In the genomic region with DNA sequence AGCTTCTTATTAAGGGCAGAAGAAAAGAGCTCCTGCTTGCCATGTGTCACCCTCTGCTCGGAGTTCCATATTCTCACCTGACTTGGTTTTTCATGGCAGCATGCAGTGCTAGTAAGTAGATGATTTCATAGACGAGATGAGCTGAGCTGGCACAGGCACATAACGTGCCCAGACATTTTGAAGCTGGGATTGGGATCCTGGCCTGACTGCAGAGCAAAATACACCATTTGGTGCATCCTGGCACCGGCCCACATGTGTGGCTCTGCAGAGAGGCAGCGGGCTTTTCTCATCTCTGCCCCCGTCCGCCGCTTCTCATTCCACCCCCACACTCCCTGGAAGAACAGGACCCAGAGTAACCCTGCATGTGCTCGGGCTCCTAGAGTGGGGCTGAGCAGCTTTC, we compare ENCODE assay signal across 21 cellular contexts. TPM values are rescaled to one million over a fixed set of nuclear protein-coding genes. Genes with fewer than 3 reads are reported as not detected.
A peak's percentile ranks its signal among the peaks of the same experiment; 100 is the strongest.
DNase-seq lines count a peak whose midpoint lies in the region; ATAC-seq and TF ChIP-seq lines count a peak whose summit lies in the region.
"Had no signal": no experiment of that assay in that cellular context is flagged by ENCODE, and none has a peak within 500 bp of the region (broad histone marks: within the 10 kb centered on the region; RNA-seq: fewer than 3 reads in every experiment).

No MANE protein-coding gene starts in this region.

- TF ChIP-seq EP300 in gastroesophageal sphincter (IDR thresholded peaks at IDR 0.05) = no peak

- CTCF ChIA-PET in A673 (lab: Charles Lee) = no interaction called here

- no peaks in the 10 kb centered on the region for H3K27me3 ChIP-seq in left ventricle myocardium inferior (ENCODE audit: low read depth)
- no peaks in the 10 kb centered on the region for H3K27me3 ChIP-seq in adrenal gland
- H3K27me3 ChIP-seq in right atrium auricular region = no peaks in the 10 kb centered on the region
- no peaks in the 10 kb centered on the region for H3K27me3 ChIP-seq in thymus (ENCODE audit: control insufficient read depth, insufficient read depth)
- no peaks in the 10 kb centered on the region for H3K27me3 ChIP-seq in gastroesophageal sphincter
- no peaks in the 10 kb centered on the region for H3K27me3 ChIP-seq in A673 (replicated peaks; ENCODE audit: insufficient read depth, low read depth, low read length, poor library complexity)

- WGBS in adrenal gland, 4 donors = 42 to 50% (median 47%) methylated on average over 3 to 9 of the region's 9 CpGs
- WGBS in thymus = 93% methylated on average over 9 of the region's 9 CpGs
- WGBS in gastroesophageal sphincter (ENCODE audit: low coverage in 1 of 2), 2 donors = 65 to 72% methylated on average over 5 to 8 of the region's 9 CpGs

- H3K9me3 ChIP-seq in left ventricle myocardium inferior (replicated peaks) (no peaks in the 10 kb centered on the region), adrenal gland (replicated peaks in 1 of 3) (no peaks in the 10 kb centered on the region), right atrium auricular region (no peaks in the 10 kb centered on the region), thymus (ENCODE audit: control insufficient read depth) (no peaks in the 10 kb centered on the region), gastroesophageal sphincter (no peaks in the 10 kb centered on the region), A673 (ENCODE audit: low read depth, low read length, poor library complexity, severe bottlenecking) (no peaks in the 10 kb centered on the region)

- DNase-seq in left ventricle myocardium inferior (no peak), Right ventricle myocardium superior (no peak), adrenal gland (no peak), right atrium auricular region (ENCODE audit: low spot score) (no peak), SW480 (ENCODE audit: low spot score) (no peak), A673 (ENCODE audit: low spot score) (no peak)
- DNase-seq: activated CD4-positive, CD25-positive, alpha-beta regulatory T cell treated with anti-CD3 and anti-CD28 coated beads, Interleukin-2, amount 50 U/mL, for 72 hours; activated gamma-delta T cell; hippocampal formation; NCI-H1436; NCI-H2227 treated with DMSO at 0.1 percent for 48 hours; stimulated activated CD4-positive, alpha-beta T cell treated with anti-CD3 and anti-CD28 coated beads, Interleukin-4, amount 100 ng/mL, for 24 hours had no signal

- H3K4me1 ChIP-seq in left ventricle myocardium inferior = peaks cover 59% of the 10 kb centered on the region
- H3K4me1 ChIP-seq in adrenal gland (replicated peaks in 1 of 2) = peaks cover 0 to 32% of the 10 kb centered on the region in 2 donors
- peaks cover 0 to 40% of the 10 kb centered on the region in 2 donors for H3K4me1 ChIP-seq in right atrium auricular region
- H3K4me1 ChIP-seq in thymus (ENCODE audit: control insufficient read depth, insufficient read depth, low read length) = peaks cover 9% of the 10 kb centered on the region
- peaks cover 0 to 33% (median 12%) of the 10 kb centered on the region in 3 donors for H3K4me1 ChIP-seq in gastroesophageal sphincter
- H3K4me1 ChIP-seq in A673 (ENCODE audit: insufficient read depth, low read length, poor library complexity, severe bottlenecking) = peaks cover 7% of the 10 kb centered on the region

- peak overlapping the region; percentile 92 for H3K27ac ChIP-seq in left ventricle myocardium inferior (replicated peaks)
- H3K27ac ChIP-seq in adrenal gland = peak overlapping the region in 3 of 5 donors; percentile 1 to 62 (median 44)
- H3K27ac ChIP-seq in right atrium auricular region = peak overlapping the region; percentile 71 to 91
- H3K27ac ChIP-seq in thymus (ENCODE audit: low read depth) = peak overlapping the region; percentile 15
- no peak overlapping the region for H3K27ac ChIP-seq in gastroesophageal sphincter
- no peak overlapping the region for H3K27ac ChIP-seq in A673 (ENCODE audit: low read depth, low read length, poor library complexity, severe bottlenecking)

- H3K36me3 ChIP-seq in left ventricle myocardium inferior = peaks cover 61% of the 10 kb centered on the region
- H3K36me3 ChIP-seq in adrenal gland (replicated peaks in 1 of 2) = peaks cover 0 to 13% of the 10 kb centered on the region in 2 donors
- peaks cover 14% of the 10 kb centered on the region for H3K36me3 ChIP-seq in right atrium auricular region
- H3K36me3 ChIP-seq in thymus (ENCODE audit: control insufficient read depth, insufficient read depth) = peaks cover 43% of the 10 kb centered on the region
- peaks cover 0 to 92% of the 10 kb centered on the region in 2 donors for H3K36me3 ChIP-seq in gastroesophageal sphincter
- H3K36me3 ChIP-seq in A673 (ENCODE audit: insufficient read depth, low read length, poor library complexity, severe bottlenecking) = peaks cover 17% of the 10 kb centered on the region

- TF ChIP-seq POLR2A in adrenal gland (IDR thresholded peaks at IDR 0.05) = no peak
- no peak for TF ChIP-seq POLR2A in gastroesophageal sphincter (IDR thresholded peaks at IDR 0.05)

- no peak for TF ChIP-seq CTCF in left ventricle myocardium inferior (IDR thresholded peaks at IDR 0.05; ENCODE audit: borderline replicate concordance)
- no peak for TF ChIP-seq CTCF in adrenal gland (IDR thresholded peaks at IDR 0.05)
- no peak for TF ChIP-seq CTCF in right atrium auricular region (IDR thresholded peaks at IDR 0.05)
- TF ChIP-seq CTCF in gastroesophageal sphincter (IDR thresholded peaks at IDR 0.05) = no peak
- TF ChIP-seq CTCF in A673 (conservative IDR thresholded peaks at IDR 0.05; ENCODE audit: low read depth, low read length) = no peak

- BruUV-seq in A673 (replicated peaks; lab: Mats Ljungman, UMichigan) = no TSS peak

- ATAC-seq in Right ventricle myocardium superior (ENCODE audit: poor library complexity) (no peak), gastroesophageal sphincter (no peak)
- ATAC-seq: GM12878 had no signal

- H3K4me3 ChIP-seq in left ventricle myocardium inferior (no peak overlapping the region), adrenal gland (no peak overlapping the region), right atrium auricular region (no peak overlapping the region), thymus (ENCODE audit: low read length) (no peak overlapping the region), gastroesophageal sphincter (no peak overlapping the region), A673 (ENCODE audit: low read depth, low read length, poor library complexity, severe bottlenecking) (no peak overlapping the region)
- H3K4me3 ChIP-seq: GM12878 had no signal

- POLR2A ChIA-PET in A673 (lab: Charles Lee; ENCODE audit: low non-redundant PET) = no interaction called here

- intact Hi-C loops in left ventricle myocardium inferior (cut with micrococcal nuclease) (no loop called here), Right ventricle myocardium superior (cut with DNase I) (loop anchor here (10.0 kb wide), 1 partner anchor 60 kb away; no protein-coding TSS in a partner anchor), adrenal gland (cut with DNase I) (no loop called here), A673 (cut with micrococcal nuclease; ENCODE audit: unreplicated experiment) (no loop called here)

RNA-seq across cellular contexts. Expression of a gene that starts 24.8 kb away (rescaled TPM):
- total RNA-seq in left ventricle myocardium inferior (14.1 TPM), Right ventricle myocardium superior (21.1 TPM), adrenal gland (10 to 100 TPM in 7 of 8 donors, 1 to 10 TPM in 1; 6.8 to 47.6 (median 13.0) TPM), right atrium auricular region (10 to 100 TPM; 11.6 to 12.4 TPM), gastroesophageal sphincter (10 to 100 TPM; 17.4 to 82.9 (median 29.6) TPM), A673 (2021) (54.0 and 58.3 TPM in 2 replicates)
- polyA plus RNA-seq in adrenal gland (100 to 1,000 TPM in 1 of 3 donors, 10 to 100 TPM in 2; 28.1 to 101 (median 28.7) TPM), thymus (43.8 TPM)

RNA-seq across cellular contexts. Expression of a gene that starts 49.8 kb away (rescaled TPM):
- total RNA-seq in left ventricle myocardium inferior = not detected
- 0.65 TPM for total RNA-seq in Right ventricle myocardium superior
- not detected for total RNA-seq in adrenal gland
- polyA plus RNA-seq in adrenal gland = under 1 TPM in 1 of 3 donors, not detected in 2; 0.17 TPM
- total RNA-seq in right atrium auricular region = not detected
- polyA plus RNA-seq in thymus = 1.0 TPM
- not detected for total RNA-seq in gastroesophageal sphincter
- total RNA-seq in A673 (2021) = not detected in 2 replicates
- total RNA-seq: activated CD8-positive, alpha-beta memory T cell treated with anti-CD3 and anti-CD28 coated beads, Interleukin-2, amount 10 ng/mL, durations not matched to agents 7 days and 5 days; dermis blood vessel endothelial cell; fibroblast of lung; GM12878; omental fat pad; subcutaneous adipose tissue; T-helper 2 cell treated with Interferon-gamma antibody and Interleukin-4, amounts not matched to agents 100 ng/mL and 5 ng/mL, for 36 hours had no signal
- polyA plus RNA-seq: fibroblast of lung, GM12878 had no signal

Comparison
In these comparisons a context has a peak if more than half of its experiments do, and no peak if none do; other contexts are left out.
1. H3K27ac ChIP-seq: peak in left ventricle myocardium inferior (single experiment), adrenal gland (3 of 5), right atrium auricular region (2 of 2) and thymus (single experiment); none in gastroesophageal sphincter (0 of 4) and A673 (single experiment).